11 cellular contexts compared by ENCODE assay signal in the genomic region with DNA sequence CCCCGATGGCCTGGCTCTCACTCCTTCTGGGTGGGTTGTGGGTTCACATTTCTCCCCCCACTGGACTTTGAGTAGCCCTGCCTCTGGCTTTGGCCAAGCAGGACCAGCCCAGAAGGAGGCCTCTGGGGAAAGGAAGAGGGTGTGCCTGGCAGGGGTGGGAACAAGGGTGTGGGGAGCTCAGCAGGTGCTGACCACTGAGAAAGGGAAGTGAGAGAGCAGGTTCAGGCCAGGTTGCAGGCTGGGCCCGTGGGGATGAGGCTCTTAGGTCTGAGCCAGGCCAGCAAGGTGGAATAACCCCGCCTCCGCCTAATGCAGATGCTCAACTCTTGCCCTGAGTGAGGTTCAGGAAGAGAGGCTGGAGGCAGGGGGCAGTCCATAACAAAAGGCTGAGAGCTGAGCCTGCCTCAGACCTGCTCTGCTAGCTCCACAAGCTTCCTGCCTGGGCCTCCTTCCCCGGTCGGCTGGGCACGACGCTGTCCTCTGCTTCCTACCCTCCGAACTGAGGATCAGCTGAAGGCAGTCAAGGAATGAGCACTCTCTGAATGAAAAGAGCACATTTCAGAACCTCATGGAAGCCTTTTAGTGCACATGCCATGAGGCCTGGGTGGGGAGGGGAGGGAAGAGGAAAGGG.
DNase-seq lines count a peak whose midpoint lies in the region; ATAC-seq, FAIRE-seq and TF ChIP-seq lines count a peak whose summit lies in the region.
"Had no signal": no experiment of that assay in that cellular context is flagged by ENCODE, and none has a peak within 500 bp of the region (broad histone marks: within the 10 kb centered on the region; RNA-seq: fewer than 3 reads in every experiment).

No MANE protein-coding gene starts in this region.

- TF ChIP-seq RAD21 in HepG2 (CRISPR knock-in tag; IDR thresholded peaks at IDR 0.05) = no peak

- DNase-seq in HepG2 (ENCODE audit: low spot score) = no peak
- no peak for DNase-seq in stimulated activated CD4-positive, alpha-beta T cell treated with anti-CD3 and anti-CD28 coated beads, Interleukin-1b, Interleukin-23, amount 100 ng/mL, for 48 hours
- DNase-seq in activated CD4-positive, alpha-beta T cell treated with anti-CD3 and anti-CD28 coated beads, Interleukin-2, amount 10 ng/mL, durations not matched to agents 7 days and 5 days = no peak
- DNase-seq in pons (ENCODE audit: low spot score) = no peak
- DNase-seq in NCI-H128 (lab: John Stamatoyannopoulos, UW; ENCODE audit: unreplicated experiment) = no peak
- DNase-seq: mesenchymal stem cell, T-cell had no signal

- no peak overlapping the region for H3K4me2 ChIP-seq in HepG2 (ENCODE audit: low read depth, low read length)

- H3K27ac Mint-ChIP-seq in activated CD4-positive, alpha-beta T cell treated with anti-CD3 and anti-CD28 coated beads, Interleukin-2, amount 10 ng/mL, durations not matched to agents 7 days and 5 days = no peak overlapping the region
- H3K27ac Mint-ChIP-seq: T-cell had no signal

- POLR2A ChIA-PET in HepG2 (lab: Yijun Ruan, JAX) = no interaction called here
- POLR2A ChIA-PET in activated CD4-positive, alpha-beta T cell treated with anti-CD3 and anti-CD28 coated beads, Interleukin-2, amount 10 ng/mL, durations not matched to agents 7 days and 5 days (lab: Charles Lee) = no interaction called here

- no peaks in the 10 kb centered on the region for H3K79me2 ChIP-seq in HepG2 (ENCODE audit: insufficient read depth, low read length)

- H3K27ac ChIP-seq in HepG2 (ENCODE audit: extremely low read length, insufficient read depth, low read length) = no peak overlapping the region
- H3K27ac ChIP-seq: cardiac muscle cell had no signal

- intact Hi-C loops in HepG2 (cut with micrococcal nuclease; ENCODE audit: unreplicated experiment) = no loop called here

- no peak overlapping the region for H3K4me3 Mint-ChIP-seq in activated CD4-positive, alpha-beta T cell treated with anti-CD3 and anti-CD28 coated beads, Interleukin-2, amount 10 ng/mL, durations not matched to agents 7 days and 5 days
- H3K4me3 Mint-ChIP-seq: T-cell had no signal

- in situ Hi-C loops in HepG2 (cut with HindIII; ENCODE audit: extremely low pct_ligation_motif_present, low pct_unique_long_range_greater_than_20kb) = no loop called here

- no peak for TF ChIP-seq POLR2A in HepG2 (IDR thresholded peaks at IDR 0.05; ENCODE audit: insufficient read depth in 1 of 2, low read depth in 2 of 2, low read length in 2 of 2)

- no peaks in the 10 kb centered on the region for H3K36me3 ChIP-seq in HepG2 (replicated peaks in 1 of 2; ENCODE audit: control insufficient read depth in 1 of 2, insufficient read depth in 2 of 2, low read length in 2 of 2)
- H3K36me3 ChIP-seq: cardiac muscle cell had no signal

- H3K27me3 ChIP-seq in HepG2 (ENCODE audit: control insufficient read depth in 1 of 2, insufficient read depth in 2 of 2, low read length in 2 of 2) = peaks cover 10 to 74% of the 10 kb centered on the region in 2 experiments; a peak in 4 of 5 replicates

- peaks cover 19% of the 10 kb centered on the region for H3K27me3 Mint-ChIP-seq in activated CD4-positive, alpha-beta T cell treated with anti-CD3 and anti-CD28 coated beads, Interleukin-2, amount 10 ng/mL, durations not matched to agents 7 days and 5 days

- H2AFZ ChIP-seq in HepG2 (ENCODE audit: low read length) = no peak overlapping the region

- no peaks in the 10 kb centered on the region for H4K20me1 ChIP-seq in HepG2 (ENCODE audit: insufficient read depth, low read length)

- TF ChIP-seq EP300 in HepG2 (IDR thresholded peaks at IDR 0.05; ENCODE audit: low read depth in 2 of 2, low read length in 2 of 2) = no peak
- no peak for TF ChIP-seq EP300 in HepG2 (CRISPR knock-in tag; IDR thresholded peaks at IDR 0.05; ENCODE audit: borderline replicate concordance)

- no peak for FAIRE-seq in HepG2 (lab: Jason Lieb, UNC)

- no peak overlapping the region for H3K9ac ChIP-seq in HepG2 (ENCODE audit: insufficient read depth, low read depth, low read length)

- no peaks in the 10 kb centered on the region for H3K9me3 Mint-ChIP-seq in activated CD4-positive, alpha-beta T cell treated with anti-CD3 and anti-CD28 coated beads, Interleukin-2, amount 10 ng/mL, durations not matched to agents 7 days and 5 days

- no peaks in the 10 kb centered on the region for H3K9me3 ChIP-seq in HepG2 (ENCODE audit: low read length)

- no peak for TF ChIP-seq CTCF in HepG2 (CRISPR knock-in tag; IDR thresholded peaks at IDR 0.05)

- no peaks in the 10 kb centered on the region for H3K36me3 Mint-ChIP-seq in activated CD4-positive, alpha-beta T cell treated with anti-CD3 and anti-CD28 coated beads, Interleukin-2, amount 10 ng/mL, durations not matched to agents 7 days and 5 days (ENCODE audit: low read depth)
- H3K36me3 Mint-ChIP-seq: T-cell had no signal

- H3K4me1 Mint-ChIP-seq in activated CD4-positive, alpha-beta T cell treated with anti-CD3 and anti-CD28 coated beads, Interleukin-2, amount 10 ng/mL, durations not matched to agents 7 days and 5 days = peaks cover 14% of the 10 kb centered on the region

- 25% methylated on average over 2 of the region's 9 CpGs for WGBS in HepG2 (ENCODE audit: low lambda C conversion rate)

- CTCF ChIA-PET in HepG2 (lab: Yijun Ruan, JAX; ENCODE audit: low intra/inter-chr PET ratio, low total read pairs) = no interaction called here
- CTCF ChIA-PET in activated CD4-positive, alpha-beta T cell treated with anti-CD3 and anti-CD28 coated beads, Interleukin-2, amount 10 ng/mL, durations not matched to agents 7 days and 5 days (lab: Charles Lee) = interaction anchor here (0.9 kb wide), 1 partner anchor 9 kb away, joined by 3 read pairs; no protein-coding TSS in a partner anchor

- H3K4me1 ChIP-seq in HepG2 (ENCODE audit: insufficient read depth, low read length) = no peaks in the 10 kb centered on the region

- BruUV-seq in HepG2 (replicated peaks; lab: Mats Ljungman, UMichigan) = no TSS peak

- H3K4me3 ChIP-seq in HepG2 (replicated peaks in 1 of 3; ENCODE audit: insufficient read depth in 1 of 3, low read depth in 2 of 3, low read length in 3 of 3) = no peak overlapping the region
- H3K4me3 ChIP-seq: cardiac muscle cell had no signal

- peak; percentile 88 for ATAC-seq in GM18511 (IDR thresholded peaks at IDR 0.05; ENCODE audit: unreplicated experiment)
- peak; percentile 72 for ATAC-seq in GM21528 (IDR thresholded peaks at IDR 0.05; ENCODE audit: low FRiP score, unreplicated experiment)
- ATAC-seq in HG03457 (IDR thresholded peaks at IDR 0.05; ENCODE audit: unreplicated experiment) = peak; percentile 78
- peak; percentile 41 for ATAC-seq in HepG2

TF ChIP-seq in HepG2, 621 proteins besides CTCF, POLR2A, EP300 and RAD21:
- TF ChIP-seq, protein P1, sequence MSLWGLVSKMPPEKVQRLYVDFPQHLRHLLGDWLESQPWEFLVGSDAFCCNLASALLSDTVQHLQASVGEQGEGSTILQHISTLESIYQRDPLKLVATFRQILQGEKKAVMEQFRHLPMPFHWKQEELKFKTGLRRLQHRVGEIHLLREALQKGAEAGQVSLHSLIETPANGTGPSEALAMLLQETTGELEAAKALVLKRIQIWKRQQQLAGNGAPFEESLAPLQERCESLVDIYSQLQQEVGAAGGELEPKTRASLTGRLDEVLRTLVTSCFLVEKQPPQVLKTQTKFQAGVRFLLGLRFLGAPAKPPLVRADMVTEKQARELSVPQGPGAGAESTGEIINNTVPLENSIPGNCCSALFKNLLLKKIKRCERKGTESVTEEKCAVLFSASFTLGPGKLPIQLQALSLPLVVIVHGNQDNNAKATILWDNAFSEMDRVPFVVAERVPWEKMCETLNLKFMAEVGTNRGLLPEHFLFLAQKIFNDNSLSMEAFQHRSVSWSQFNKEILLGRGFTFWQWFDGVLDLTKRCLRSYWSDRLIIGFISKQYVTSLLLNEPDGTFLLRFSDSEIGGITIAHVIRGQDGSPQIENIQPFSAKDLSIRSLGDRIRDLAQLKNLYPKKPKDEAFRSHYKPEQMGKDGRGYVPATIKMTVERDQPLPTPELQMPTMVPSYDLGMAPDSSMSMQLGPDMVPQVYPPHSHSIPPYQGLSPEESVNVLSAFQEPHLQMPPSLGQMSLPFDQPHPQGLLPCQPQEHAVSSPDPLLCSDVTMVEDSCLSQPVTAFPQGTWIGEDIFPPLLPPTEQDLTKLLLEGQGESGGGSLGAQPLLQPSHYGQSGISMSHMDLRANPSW (CRISPR knock-in tag; IDR thresholded peaks at IDR 0.05; ENCODE audit: borderline replicate concordance) = no peak
- TF ChIP-seq, protein P2, sequence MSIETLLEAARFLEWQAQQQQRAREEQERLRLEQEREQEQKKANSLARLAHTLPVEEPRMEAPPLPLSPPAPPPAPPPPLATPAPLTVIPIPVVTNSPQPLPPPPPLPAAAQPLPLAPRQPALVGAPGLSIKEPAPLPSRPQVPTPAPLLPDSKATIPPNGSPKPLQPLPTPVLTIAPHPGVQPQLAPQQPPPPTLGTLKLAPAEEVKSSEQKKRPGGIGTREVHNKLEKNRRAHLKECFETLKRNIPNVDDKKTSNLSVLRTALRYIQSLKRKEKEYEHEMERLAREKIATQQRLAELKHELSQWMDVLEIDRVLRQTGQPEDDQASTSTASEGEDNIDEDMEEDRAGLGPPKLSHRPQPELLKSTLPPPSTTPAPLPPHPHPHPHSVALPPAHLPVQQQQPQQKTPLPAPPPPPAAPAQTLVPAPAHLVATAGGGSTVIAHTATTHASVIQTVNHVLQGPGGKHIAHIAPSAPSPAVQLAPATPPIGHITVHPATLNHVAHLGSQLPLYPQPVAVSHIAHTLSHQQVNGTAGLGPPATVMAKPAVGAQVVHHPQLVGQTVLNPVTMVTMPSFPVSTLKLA (IDR thresholded peaks at IDR 0.05) = peak; percentile 52; the same call in 1 of the 2 replicates
- no peak for TF ChIP-seq POGZ (CRISPR knock-in tag; IDR thresholded peaks at IDR 0.05)
- TF ChIP-seq, protein P3, sequence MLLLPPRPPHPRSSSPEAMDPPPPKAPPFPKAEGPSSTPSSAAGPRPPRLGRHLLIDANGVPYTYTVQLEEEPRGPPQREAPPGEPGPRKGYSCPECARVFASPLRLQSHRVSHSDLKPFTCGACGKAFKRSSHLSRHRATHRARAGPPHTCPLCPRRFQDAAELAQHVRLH (CRISPR knock-in tag; IDR thresholded peaks at IDR 0.05; ENCODE audit: borderline replicate concordance, low read depth) = no peak
- no peak for TF ChIP-seq ZNF775 (CRISPR knock-in tag; IDR thresholded peaks at IDR 0.05; ENCODE audit: borderline replicate concordance)
TF ChIP-seq in HepG2: peak in this region for 1.
